Comparison of ENCODE assay signal across 20 cellular contexts in the genomic region with DNA sequence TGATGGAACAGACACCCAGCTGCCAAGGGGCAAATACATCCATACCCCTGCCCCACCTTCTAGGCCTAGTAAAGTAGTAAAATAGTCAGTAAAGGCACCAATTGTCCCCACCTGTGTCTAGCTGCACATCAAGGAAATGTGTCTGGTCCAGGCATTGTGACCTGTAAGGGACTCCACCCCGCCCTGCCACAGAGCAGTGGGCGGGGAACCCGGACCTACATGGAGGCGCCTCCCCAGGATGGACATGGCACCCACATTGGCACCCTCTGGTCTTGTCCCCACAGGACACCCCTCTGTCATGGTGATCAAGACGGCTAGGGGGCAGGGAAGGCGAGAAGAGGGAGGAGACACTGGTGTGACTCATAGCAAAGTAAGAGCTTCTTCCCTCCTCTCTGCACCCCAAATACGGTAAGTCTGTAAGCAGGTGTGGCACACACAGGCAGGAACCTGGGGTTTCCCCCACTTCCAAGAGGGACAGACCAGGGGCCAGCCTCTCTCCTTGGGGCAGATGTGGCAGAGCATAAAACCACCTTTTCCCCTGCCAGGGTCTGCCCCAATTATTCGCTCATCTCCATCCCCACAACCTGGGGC. TPM values are rescaled to one million over a fixed set of nuclear protein-coding genes. Genes with fewer than 3 reads are reported as not detected.
DNase-seq lines count a peak whose midpoint lies in the region; ATAC-seq, FAIRE-seq and TF ChIP-seq lines count a peak whose summit lies in the region.
"Had no signal": no experiment of that assay in that cellular context is flagged by ENCODE, and none has a peak within 500 bp of the region (broad histone marks: within the 10 kb centered on the region; RNA-seq: fewer than 3 reads in every experiment).

No MANE protein-coding gene starts in this region.

- TF ChIP-seq RAD21 in HepG2 (CRISPR knock-in tag; IDR thresholded peaks at IDR 0.05) (no peak), GM12878 (IDR thresholded peaks at IDR 0.05; ENCODE audit: insufficient read depth, low read depth, low read length) (no peak)

- H3K27ac ChIP-seq in HepG2 (ENCODE audit: extremely low read length, insufficient read depth, low read length), result no peak overlapping the region
- H3K27ac ChIP-seq in right lobe of liver, result no peak overlapping the region
- no peak overlapping the region for H3K27ac ChIP-seq in GM12878 (ENCODE audit: control insufficient read depth, insufficient read depth)
- H3K27ac ChIP-seq in WERI-Rb-1, result no peak overlapping the region
- H3K27ac ChIP-seq: HL-60 had no signal

- H3K4me1 ChIP-seq in HepG2 (ENCODE audit: insufficient read depth, low read length), result peaks cover 46% of the 10 kb centered on the region
- no peaks in the 10 kb centered on the region for H3K4me1 ChIP-seq in right lobe of liver
- no peaks in the 10 kb centered on the region for H3K4me1 ChIP-seq in GM12878 (ENCODE audit: control insufficient read depth, insufficient read depth, low read length)

- H2AFZ ChIP-seq in HepG2 (ENCODE audit: low read length), result no peak overlapping the region
- H2AFZ ChIP-seq in GM12878 (ENCODE audit: control insufficient read depth, low read depth, low read length), result no peak overlapping the region

- intact Hi-C loops in HepG2 (cut with micrococcal nuclease; ENCODE audit: unreplicated experiment), result no loop called here
- intact Hi-C loops in right lobe of liver (cut with DNase I), result no loop called here
- intact Hi-C loops in GM12878 (cut with micrococcal nuclease; ENCODE audit: unreplicated experiment), result no loop called here
- intact Hi-C loops in left colon (cut with DNase I, micrococcal nuclease), result no loop called here

- DNase-seq in HepG2 (ENCODE audit: low spot score) (no peak), right lobe of liver (no peak), GM12878 (ENCODE audit: low read depth, low spot score) (no peak), left colon (peak; percentile 31 to 41), NCI-H2171 treated with DMSO at 0.1 percent for 48 hours (lab: John Stamatoyannopoulos, UW) (no peak), WERI-Rb-1 (no peak)
- DNase-seq: ACHN, AML-193, DMS 273 treated with DMSO at 0.1 percent for 48 hours, GF-D8, NCI-H1417 treated with DMSO at 0.1 percent for 48 hours, NCI-H1930, NCI-H748 treated with DMSO at 0.1 percent for 48 hours, SHP77 had no signal

- TF ChIP-seq POLR2A in HepG2 (IDR thresholded peaks at IDR 0.05; ENCODE audit: insufficient read depth in 1 of 2, low read depth in 2 of 2, low read length in 2 of 2) (no peak), right lobe of liver (IDR thresholded peaks at IDR 0.05) (no peak), GM12878 (IDR thresholded peaks at IDR 0.05; ENCODE audit: low read depth, low read length) (no peak)

- H3K36me3 ChIP-seq in HepG2 (replicated peaks in 1 of 2; ENCODE audit: control insufficient read depth in 1 of 2, insufficient read depth in 2 of 2, low read length in 2 of 2) (no peaks in the 10 kb centered on the region), right lobe of liver (no peaks in the 10 kb centered on the region), GM12878 (ENCODE audit: control insufficient read depth in 2 of 2, insufficient read depth in 2 of 2, low read length in 1 of 2) (no peaks in the 10 kb centered on the region), WERI-Rb-1 (no peaks in the 10 kb centered on the region)

- WGBS in HepG2 (ENCODE audit: low lambda C conversion rate), result 10% methylated on average over 3 of the region's 8 CpGs
- WGBS in right lobe of liver (ENCODE audit: insufficient coverage, low coverage, low lambda C conversion rate, missing lambda C conversion rate), result 100% methylated on average over 2 of the region's 8 CpGs
- WGBS in GM12878 (ENCODE audit: insufficient coverage, insufficient replicate concordance, low lambda C conversion rate, missing lambda C conversion rate), result 14% methylated on average over 8 of the region's 8 CpGs

- H3K27me3 ChIP-seq in HepG2 (ENCODE audit: control insufficient read depth in 1 of 2, insufficient read depth in 2 of 2, low read length in 2 of 2) (peaks cover 0 to 17% of the 10 kb centered on the region in 2 experiments; a peak in 4 of 5 replicates), right lobe of liver (no peaks in the 10 kb centered on the region), GM12878 (replicated peaks in 1 of 2; ENCODE audit: control insufficient read depth in 2 of 2, insufficient read depth in 2 of 2, low read length in 1 of 2) (no peaks in the 10 kb centered on the region), WERI-Rb-1 (ENCODE audit: insufficient read depth, low read depth, severe bottlenecking) (no peaks in the 10 kb centered on the region)

- ATAC-seq in HepG2 (no peak), right lobe of liver (no peak), GM12878 (peak; percentile 56), left colon (peak; percentile 53), HG02678 (IDR thresholded peaks at IDR 0.05; ENCODE audit: unreplicated experiment) (no peak)
- ATAC-seq: Panc1, SK-N-SH treated with all-trans-retinoic acid at 6 μM for 48 hours had no signal

- H3K4me3 ChIP-seq in HepG2 (replicated peaks in 1 of 3; ENCODE audit: insufficient read depth in 1 of 3, low read depth in 2 of 3, low read length in 3 of 3) (peak overlapping the region in 1 of 3 experiments; percentile 49; a peak in 1 of 6 replicates), right lobe of liver (no peak overlapping the region), GM12878 (no peak overlapping the region), WERI-Rb-1 (ENCODE audit: low read depth, low read length) (no peak overlapping the region)

- no peak for TF ChIP-seq EP300 in HepG2 (IDR thresholded peaks at IDR 0.05; ENCODE audit: low read depth in 2 of 2, low read length in 2 of 2)
- TF ChIP-seq EP300 in HepG2 (CRISPR knock-in tag; IDR thresholded peaks at IDR 0.05; ENCODE audit: borderline replicate concordance), result no peak
- TF ChIP-seq EP300 in GM12878 (IDR thresholded peaks at IDR 0.05; ENCODE audit: borderline replicate concordance in 1 of 2, control insufficient read depth in 1 of 2, low read depth in 2 of 2, low read length in 2 of 2), result no peak

- SMC1A ChIA-PET in GM12878 (lab: Charles Lee; ENCODE audit: uncharacterized antibody, unreplicated experiment), result interaction anchor here (0.9 kb wide), 1 partner anchor 11 kb away, joined by 3 read pairs; no protein-coding TSS in a partner anchor

- H3K9me3 ChIP-seq in HepG2 (ENCODE audit: low read length) (no peaks in the 10 kb centered on the region), right lobe of liver (no peaks in the 10 kb centered on the region), GM12878 (replicated peaks; ENCODE audit: control insufficient read depth, insufficient read depth, low read length) (no peaks in the 10 kb centered on the region), WERI-Rb-1 (ENCODE audit: severe bottlenecking) (no peaks in the 10 kb centered on the region)

- in situ Hi-C loops in HepG2 (cut with HindIII; ENCODE audit: extremely low pct_ligation_motif_present, low pct_unique_long_range_greater_than_20kb), result loop anchor here (25.0 kb wide), 1 partner anchor 166 kb away; no protein-coding TSS in a partner anchor
- in situ Hi-C loops in GM12878 (cut with MboI), result loop anchor here (25.0 kb wide), 1 partner anchor 166 kb away; no protein-coding TSS in a partner anchor

- H3K79me2 ChIP-seq in HepG2 (ENCODE audit: insufficient read depth, low read length) (no peaks in the 10 kb centered on the region), GM12878 (ENCODE audit: control insufficient read depth, insufficient read depth, low read length) (no peaks in the 10 kb centered on the region)

- H3K9ac ChIP-seq in HepG2 (ENCODE audit: insufficient read depth, low read depth, low read length) (no peak overlapping the region), GM12878 (ENCODE audit: control insufficient read depth, insufficient read depth, low read length) (no peak overlapping the region)

- RAD21 ChIA-PET in GM12878 (lab: Charles Lee; ENCODE audit: unreplicated experiment), result interaction anchor here (0.5 to 0.6 kb wide), 2 partner anchors 232 to 254 kb away, joined by 3 read pairs; no protein-coding TSS in a partner anchor

- BruUV-seq in HepG2 (replicated peaks; lab: Mats Ljungman, UMichigan) (no TSS peak), GM12878 (replicated peaks; lab: Mats Ljungman, UMichigan) (no TSS peak)

- FAIRE-seq in HepG2 (lab: Jason Lieb, UNC) (no peak), GM12878 (lab: Jason Lieb, UNC) (no peak)
- FAIRE-seq: GM12892 had no signal

- CTCF ChIA-PET in HepG2 (lab: Yijun Ruan, JAX; ENCODE audit: low intra/inter-chr PET ratio, low total read pairs), result no interaction called here
- CTCF ChIA-PET in GM12878 (lab: Yijun Ruan, JAX), result interaction anchor here (0.6 to 2.7 kb wide), 6 partner anchors 9 to 671 kb away, joined by 3 to 10 read pairs (median 4); no protein-coding TSS in a partner anchor

- POLR2A ChIA-PET in HepG2 (lab: Yijun Ruan, JAX) (interaction anchor here (1.3 kb wide), 2 partner anchors 9 kb away, joined by 4 to 6 read pairs; no protein-coding TSS in a partner anchor), GM12878 (lab: Charles Lee) (no interaction called here)

- TF ChIP-seq CTCF in HepG2 (CRISPR knock-in tag; IDR thresholded peaks at IDR 0.05) (no peak), right lobe of liver (IDR thresholded peaks at IDR 0.05) (no peak), GM12878 (IDR thresholded peaks at IDR 0.05 in 2 of 3, conservative IDR thresholded peaks at IDR 0.05 in 1 of 3; ENCODE audit: control insufficient read depth in 2 of 3, extremely low read depth in 1 of 3, insufficient read depth in 1 of 3, low read depth in 3 of 3, low read length in 3 of 3) (no peak), WERI-Rb-1 (IDR thresholded peaks at IDR 0.05; ENCODE audit: low read depth, low read length) (no peak)

- H4K20me1 ChIP-seq in HepG2 (ENCODE audit: insufficient read depth, low read length) (no peaks in the 10 kb centered on the region), GM12878 (ENCODE audit: control insufficient read depth, insufficient read depth) (no peaks in the 10 kb centered on the region)

- H3K4me2 ChIP-seq in HepG2 (ENCODE audit: low read depth, low read length) (peak overlapping the region; percentile 78), GM12878 (ENCODE audit: control insufficient read depth, insufficient read depth) (no peak overlapping the region)

RNA-seq across cellular contexts. Expression of gene LINGO1, which starts 13.5 kb away (rescaled TPM):
- total RNA-seq in HepG2 (2016; rRNA removed; fragmentation: Illumina TruSeq; extraction: Trizol) (not detected in 2 replicates), right lobe of liver (1 to 10 TPM in 1 of 6 experiments, under 1 TPM in 5; 0.31 to 1.2 (median 0.39) TPM), GM12878 (2014; rRNA removed) (0.27 TPM in 1 of 2 replicates, not detected in the other), GM12878 (2014; rRNA removed; fragmentation: Illumina TruSeq; extraction: Trizol) (not detected in 2 replicates), GM12878 (2021) (0.64 TPM in 1 of 2 replicates, not detected in the other), left colon (1 to 10 TPM; 1.2 to 2.2 TPM)
- total RNA-seq in HepG2 (2016; cell fraction: cytosol; rRNA removed; fragmentation: Illumina TruSeq; extraction: Trizol; ENCODE audit: low read depth), result not detected in 2 replicates
- 0.06 TPM in 1 of 2 replicates, not detected in the other for total RNA-seq in HepG2 (2016; cell fraction: insoluble cytoplasmic fraction; rRNA removed; fragmentation: Illumina TruSeq; extraction: Trizol)
- total RNA-seq in HepG2 (2016; cell fraction: membrane; rRNA removed; fragmentation: Illumina TruSeq; extraction: Trizol), result 0.14 TPM in 1 of 2 replicates, not detected in the other
- total RNA-seq in HepG2 (2016; cell fraction: nucleus; rRNA removed; fragmentation: Illumina TruSeq; extraction: Trizol), result not detected in 2 replicates
- polyA plus RNA-seq in HepG2 (2011; rRNA removed) (0.07 and 0.08 TPM in 2 replicates), GM12878 (2011; rRNA removed) (0.61 and 3.9 TPM in 2 replicates), GM12878 (2014; fragmentation: Illumina TruSeq; extraction: Trizol) (0.15 TPM in 1 of 2 replicates, not detected in the other), GM12878 (2014; fragmentation: Nextera tagmentation; extraction: Ambion mirVana) (not detected), GM12878 (2014; rRNA removed) (0.04 and 0.05 TPM in 2 replicates), GM12878 (2016; fragmentation: Nextera tagmentation; extraction: Ambion mirVana) (under 1 TPM in 1 of 2 experiments, not detected in 1; 0.19 TPM)
- 0.07 and 0.14 TPM in 2 replicates for polyA plus RNA-seq in HepG2 (2011; cell fraction: cytosol; rRNA removed)
- 0.05 TPM in 1 of 2 replicates, not detected in the other for polyA plus RNA-seq in HepG2 (2011; cell fraction: nucleus; rRNA removed)
- not detected in 2 replicates for polyA plus RNA-seq in HepG2 (2012)
- 0.05 TPM in 1 of 2 replicates, not detected in the other for polyA plus RNA-seq in HepG2 (2016; cell fraction: cytosol; fragmentation: Illumina TruSeq; extraction: Trizol; ENCODE audit: low read depth)
- polyA plus RNA-seq in HepG2 (2016; cell fraction: insoluble cytoplasmic fraction; fragmentation: Illumina TruSeq; extraction: Trizol; ENCODE audit: low read depth), result 0.10 TPM in 1 of 2 replicates, not detected in the other
- 0.16 TPM in 2 replicates for polyA plus RNA-seq in HepG2 (2016; cell fraction: membrane; fragmentation: Illumina TruSeq; extraction: Trizol; ENCODE audit: low read depth)
- not detected in 2 replicates for polyA plus RNA-seq in HepG2 (2016; cell fraction: nucleus; fragmentation: Illumina TruSeq; extraction: Trizol; ENCODE audit: insufficient read depth, low read depth)
- polyA minus RNA-seq in HepG2 (2011; rRNA and poly(A)+ RNA removed; ENCODE audit: low replicate concordance), result 1.4 TPM in 1 of 2 replicates, not detected in the other
- not detected in 2 replicates for polyA minus RNA-seq in HepG2 (2011; cell fraction: cytosol; rRNA and poly(A)+ RNA removed)
- polyA minus RNA-seq in HepG2 (2011; cell fraction: nucleus; rRNA and poly(A)+ RNA removed), result not detected in 2 replicates
- 0.81 and 0.84 TPM in 2 replicates for total RNA-seq in GM12878 (2013; cell fraction: nucleolus; rRNA removed)
- 0.16 TPM for polyA plus RNA-seq in GM12878 (2011; ENCODE audit: low read depth)
- polyA plus RNA-seq in GM12878 (2011; cell fraction: cytosol; rRNA removed), result 1.8 and 2.9 TPM in 2 replicates
- 3.1 and 4.0 TPM in 2 replicates for polyA plus RNA-seq in GM12878 (2011; cell fraction: nucleus; rRNA removed)
- polyA plus RNA-seq in GM12878 (2012), result 0.42 and 0.46 TPM in 2 replicates
- 1.7 and 4.4 TPM in 2 replicates for polyA minus RNA-seq in GM12878 (2011; rRNA and poly(A)+ RNA removed)
- 2.0 and 3.1 TPM in 2 replicates for polyA minus RNA-seq in GM12878 (2011; cell fraction: cytosol; rRNA and poly(A)+ RNA removed)
- polyA minus RNA-seq in GM12878 (2011; cell fraction: nucleus; rRNA and poly(A)+ RNA removed), result 0.38 and 1.6 TPM in 2 replicates
- polyA plus RNA-seq: CD14-positive monocyte had no signal

Comparison
In these comparisons a context has a peak if more than half of its experiments do, and no peak if none do; other contexts are left out.
1. ATAC-seq: peak in GM12878 (single experiment) and left colon (single experiment); none in HepG2 (single experiment), right lobe of liver (0 of 4) and HG02678 (single experiment).
2. DNase-seq: peak in left colon (2 of 2); none in HepG2 (single experiment), right lobe of liver (0 of 3), GM12878 (single experiment), NCI-H2171 treated with DMSO at 0.1 percent for 48 hours (single experiment) and WERI-Rb-1 (single experiment).
3. Of the 75 proteins assayed by ChIP-seq in both HepG2 and GM12878: peak only in HepG2: ESRRA; only in GM12878: none; in both: none; in neither: 74.